2 cellular contexts compared by ENCODE assay signal in the genomic region with DNA sequence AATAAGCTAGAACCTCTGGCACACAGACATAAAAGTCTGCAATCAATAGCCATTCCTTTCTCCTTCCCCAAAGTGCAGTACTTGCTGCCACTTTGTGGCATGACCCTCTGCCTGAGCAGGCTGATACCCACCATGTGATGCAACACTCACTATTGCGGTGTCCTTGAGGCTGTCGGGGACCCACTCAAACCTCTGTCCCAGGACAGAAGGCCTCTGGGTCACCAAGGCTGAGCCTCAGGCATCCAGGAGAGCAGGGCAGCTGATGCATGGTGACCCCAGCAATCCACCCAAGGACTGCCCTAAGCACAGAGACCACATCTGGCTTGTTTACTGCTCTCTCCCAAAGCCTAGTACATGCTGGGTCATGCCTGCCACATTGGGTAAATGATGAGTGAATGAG.
TF ChIP-seq lines count a peak whose summit lies in the region.

No MANE protein-coding gene starts in this region.

TF ChIP-seq in IMR-90, 13 proteins besides CTCF, POLR2A, EP300 and RAD21 (continued from another document):
- TF ChIP-seq, protein P1, sequence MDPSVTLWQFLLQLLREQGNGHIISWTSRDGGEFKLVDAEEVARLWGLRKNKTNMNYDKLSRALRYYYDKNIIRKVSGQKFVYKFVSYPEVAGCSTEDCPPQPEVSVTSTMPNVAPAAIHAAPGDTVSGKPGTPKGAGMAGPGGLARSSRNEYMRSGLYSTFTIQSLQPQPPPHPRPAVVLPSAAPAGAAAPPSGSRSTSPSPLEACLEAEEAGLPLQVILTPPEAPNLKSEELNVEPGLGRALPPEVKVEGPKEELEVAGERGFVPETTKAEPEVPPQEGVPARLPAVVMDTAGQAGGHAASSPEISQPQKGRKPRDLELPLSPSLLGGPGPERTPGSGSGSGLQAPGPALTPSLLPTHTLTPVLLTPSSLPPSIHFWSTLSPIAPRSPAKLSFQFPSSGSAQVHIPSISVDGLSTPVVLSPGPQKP (IDR thresholded peaks at IDR 0.05; ENCODE audit: borderline replicate concordance, low read depth, low read length): no peak
- TF ChIP-seq RCOR1 (IDR thresholded peaks at IDR 0.05; ENCODE audit: insufficient replicate concordance, low read length) (no peak), NFE2L2 (IDR thresholded peaks at IDR 0.05; ENCODE audit: low read depth, low read length) (no peak), CHD1 (IDR thresholded peaks at IDR 0.05; ENCODE audit: low read depth, low read length) (no peak), BHLHE40 (IDR thresholded peaks at IDR 0.05; ENCODE audit: low read depth, low read length) (no peak), MAFK (IDR thresholded peaks at IDR 0.05; ENCODE audit: low read depth, low read length) (no peak), RFX5 (IDR thresholded peaks at IDR 0.05; ENCODE audit: low read depth, low read length) (no peak)
- TF ChIP-seq, protein P2, sequence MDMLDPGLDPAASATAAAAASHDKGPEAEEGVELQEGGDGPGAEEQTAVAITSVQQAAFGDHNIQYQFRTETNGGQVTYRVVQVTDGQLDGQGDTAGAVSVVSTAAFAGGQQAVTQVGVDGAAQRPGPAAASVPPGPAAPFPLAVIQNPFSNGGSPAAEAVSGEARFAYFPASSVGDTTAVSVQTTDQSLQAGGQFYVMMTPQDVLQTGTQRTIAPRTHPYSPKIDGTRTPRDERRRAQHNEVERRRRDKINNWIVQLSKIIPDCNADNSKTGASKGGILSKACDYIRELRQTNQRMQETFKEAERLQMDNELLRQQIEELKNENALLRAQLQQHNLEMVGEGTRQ (IDR thresholded peaks at IDR 0.05; ENCODE audit: low read depth, low read length): no peak

TF ChIP-seq in SK-N-SH treated with all-trans-retinoic acid at 6 μM for 48 hours, 23 proteins besides CTCF, POLR2A, EP300 and RAD21 (continued from another document):
- TF ChIP-seq CREB5 (CRISPR knock-in tag; IDR thresholded peaks at IDR 0.05; ENCODE audit: low read depth) (no peak), ESRRG (CRISPR knock-in tag; IDR thresholded peaks at IDR 0.05) (no peak), ZC3H10 (CRISPR knock-in tag; IDR thresholded peaks at IDR 0.05) (no peak), PPARA (CRISPR knock-in tag; IDR thresholded peaks at IDR 0.05; ENCODE audit: borderline replicate concordance) (no peak), ISL1 (CRISPR knock-in tag; IDR thresholded peaks at IDR 0.05) (no peak), ZFP30 (CRISPR knock-in tag; IDR thresholded peaks at IDR 0.05) (no peak), BACH2 (CRISPR knock-in tag; IDR thresholded peaks at IDR 0.05; ENCODE audit: borderline replicate concordance) (no peak), RARB (CRISPR knock-in tag; IDR thresholded peaks at IDR 0.05) (no peak), TCF4 (CRISPR knock-in tag; IDR thresholded peaks at IDR 0.05; ENCODE audit: borderline replicate concordance) (no peak), ZNF565 (CRISPR knock-in tag; conservative IDR thresholded peaks at IDR 0.05; ENCODE audit: low read depth) (no peak), PATZ1 (CRISPR knock-in tag; IDR thresholded peaks at IDR 0.05; ENCODE audit: borderline replicate concordance) (no peak), TSHZ2 (CRISPR knock-in tag; IDR thresholded peaks at IDR 0.05) (no peak)
- TF ChIP-seq, protein P3, sequence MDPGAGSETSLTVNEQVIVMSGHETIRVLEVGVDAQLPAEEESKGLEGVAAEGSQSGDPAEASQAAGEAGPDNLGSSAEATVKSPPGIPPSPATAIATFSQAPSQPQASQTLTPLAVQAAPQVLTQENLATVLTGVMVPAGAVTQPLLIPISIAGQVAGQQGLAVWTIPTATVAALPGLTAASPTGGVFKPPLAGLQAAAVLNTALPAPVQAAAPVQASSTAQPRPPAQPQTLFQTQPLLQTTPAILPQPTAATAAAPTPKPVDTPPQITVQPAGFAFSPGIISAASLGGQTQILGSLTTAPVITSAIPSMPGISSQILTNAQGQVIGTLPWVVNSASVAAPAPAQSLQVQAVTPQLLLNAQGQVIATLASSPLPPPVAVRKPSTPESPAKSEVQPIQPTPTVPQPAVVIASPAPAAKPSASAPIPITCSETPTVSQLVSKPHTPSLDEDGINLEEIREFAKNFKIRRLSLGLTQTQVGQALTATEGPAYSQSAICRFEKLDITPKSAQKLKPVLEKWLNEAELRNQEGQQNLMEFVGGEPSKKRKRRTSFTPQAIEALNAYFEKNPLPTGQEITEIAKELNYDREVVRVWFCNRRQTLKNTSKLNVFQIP (CRISPR knock-in tag; IDR thresholded peaks at IDR 0.05; ENCODE audit: borderline replicate concordance, low read depth): no peak
